ENCODE assay signal across 1 cellular context in the genomic region with DNA sequence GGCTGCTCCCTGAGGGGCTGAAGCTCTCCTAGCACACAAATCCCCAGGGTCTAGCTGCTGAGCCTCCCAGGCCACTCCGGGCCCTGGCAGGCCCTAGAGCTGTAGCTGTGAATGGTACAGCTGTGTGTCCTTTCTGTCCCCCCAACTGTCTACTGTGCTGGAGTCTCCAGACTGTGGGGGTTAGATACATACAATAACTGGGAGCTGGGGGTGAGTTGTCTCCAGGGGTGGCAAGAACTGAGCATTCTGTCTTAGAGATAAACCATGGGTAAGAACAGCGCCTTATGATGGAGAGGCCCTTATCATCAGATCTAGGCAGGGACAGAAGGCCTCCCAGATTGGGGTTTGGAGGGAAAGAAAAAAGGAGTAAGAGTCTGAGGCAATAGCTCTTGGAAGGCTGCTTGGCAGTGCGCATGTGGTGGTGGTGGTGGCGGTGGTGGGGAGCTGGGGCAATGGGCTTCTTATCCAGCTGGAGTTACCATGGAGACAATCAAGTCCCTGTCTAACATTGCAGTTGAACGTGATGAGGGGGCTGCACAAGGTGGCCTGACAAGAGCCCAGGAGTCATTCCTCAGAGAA.
TF ChIP-seq lines count a peak whose summit lies in the region.

No MANE protein-coding gene starts in this region.

TF ChIP-seq in K562, 482 proteins besides CTCF, POLR2A, EP300 and RAD21 (continues in another document):
- no peak for TF ChIP-seq TARDBP (IDR thresholded peaks at IDR 0.05)
- no peak for TF ChIP-seq TSC22D4 (tag; IDR thresholded peaks at IDR 0.05)
- no peak for TF ChIP-seq ZBTB49 (CRISPR knock-in tag; IDR thresholded peaks at IDR 0.05; ENCODE audit: borderline replicate concordance)
- TF ChIP-seq, protein P1, sequence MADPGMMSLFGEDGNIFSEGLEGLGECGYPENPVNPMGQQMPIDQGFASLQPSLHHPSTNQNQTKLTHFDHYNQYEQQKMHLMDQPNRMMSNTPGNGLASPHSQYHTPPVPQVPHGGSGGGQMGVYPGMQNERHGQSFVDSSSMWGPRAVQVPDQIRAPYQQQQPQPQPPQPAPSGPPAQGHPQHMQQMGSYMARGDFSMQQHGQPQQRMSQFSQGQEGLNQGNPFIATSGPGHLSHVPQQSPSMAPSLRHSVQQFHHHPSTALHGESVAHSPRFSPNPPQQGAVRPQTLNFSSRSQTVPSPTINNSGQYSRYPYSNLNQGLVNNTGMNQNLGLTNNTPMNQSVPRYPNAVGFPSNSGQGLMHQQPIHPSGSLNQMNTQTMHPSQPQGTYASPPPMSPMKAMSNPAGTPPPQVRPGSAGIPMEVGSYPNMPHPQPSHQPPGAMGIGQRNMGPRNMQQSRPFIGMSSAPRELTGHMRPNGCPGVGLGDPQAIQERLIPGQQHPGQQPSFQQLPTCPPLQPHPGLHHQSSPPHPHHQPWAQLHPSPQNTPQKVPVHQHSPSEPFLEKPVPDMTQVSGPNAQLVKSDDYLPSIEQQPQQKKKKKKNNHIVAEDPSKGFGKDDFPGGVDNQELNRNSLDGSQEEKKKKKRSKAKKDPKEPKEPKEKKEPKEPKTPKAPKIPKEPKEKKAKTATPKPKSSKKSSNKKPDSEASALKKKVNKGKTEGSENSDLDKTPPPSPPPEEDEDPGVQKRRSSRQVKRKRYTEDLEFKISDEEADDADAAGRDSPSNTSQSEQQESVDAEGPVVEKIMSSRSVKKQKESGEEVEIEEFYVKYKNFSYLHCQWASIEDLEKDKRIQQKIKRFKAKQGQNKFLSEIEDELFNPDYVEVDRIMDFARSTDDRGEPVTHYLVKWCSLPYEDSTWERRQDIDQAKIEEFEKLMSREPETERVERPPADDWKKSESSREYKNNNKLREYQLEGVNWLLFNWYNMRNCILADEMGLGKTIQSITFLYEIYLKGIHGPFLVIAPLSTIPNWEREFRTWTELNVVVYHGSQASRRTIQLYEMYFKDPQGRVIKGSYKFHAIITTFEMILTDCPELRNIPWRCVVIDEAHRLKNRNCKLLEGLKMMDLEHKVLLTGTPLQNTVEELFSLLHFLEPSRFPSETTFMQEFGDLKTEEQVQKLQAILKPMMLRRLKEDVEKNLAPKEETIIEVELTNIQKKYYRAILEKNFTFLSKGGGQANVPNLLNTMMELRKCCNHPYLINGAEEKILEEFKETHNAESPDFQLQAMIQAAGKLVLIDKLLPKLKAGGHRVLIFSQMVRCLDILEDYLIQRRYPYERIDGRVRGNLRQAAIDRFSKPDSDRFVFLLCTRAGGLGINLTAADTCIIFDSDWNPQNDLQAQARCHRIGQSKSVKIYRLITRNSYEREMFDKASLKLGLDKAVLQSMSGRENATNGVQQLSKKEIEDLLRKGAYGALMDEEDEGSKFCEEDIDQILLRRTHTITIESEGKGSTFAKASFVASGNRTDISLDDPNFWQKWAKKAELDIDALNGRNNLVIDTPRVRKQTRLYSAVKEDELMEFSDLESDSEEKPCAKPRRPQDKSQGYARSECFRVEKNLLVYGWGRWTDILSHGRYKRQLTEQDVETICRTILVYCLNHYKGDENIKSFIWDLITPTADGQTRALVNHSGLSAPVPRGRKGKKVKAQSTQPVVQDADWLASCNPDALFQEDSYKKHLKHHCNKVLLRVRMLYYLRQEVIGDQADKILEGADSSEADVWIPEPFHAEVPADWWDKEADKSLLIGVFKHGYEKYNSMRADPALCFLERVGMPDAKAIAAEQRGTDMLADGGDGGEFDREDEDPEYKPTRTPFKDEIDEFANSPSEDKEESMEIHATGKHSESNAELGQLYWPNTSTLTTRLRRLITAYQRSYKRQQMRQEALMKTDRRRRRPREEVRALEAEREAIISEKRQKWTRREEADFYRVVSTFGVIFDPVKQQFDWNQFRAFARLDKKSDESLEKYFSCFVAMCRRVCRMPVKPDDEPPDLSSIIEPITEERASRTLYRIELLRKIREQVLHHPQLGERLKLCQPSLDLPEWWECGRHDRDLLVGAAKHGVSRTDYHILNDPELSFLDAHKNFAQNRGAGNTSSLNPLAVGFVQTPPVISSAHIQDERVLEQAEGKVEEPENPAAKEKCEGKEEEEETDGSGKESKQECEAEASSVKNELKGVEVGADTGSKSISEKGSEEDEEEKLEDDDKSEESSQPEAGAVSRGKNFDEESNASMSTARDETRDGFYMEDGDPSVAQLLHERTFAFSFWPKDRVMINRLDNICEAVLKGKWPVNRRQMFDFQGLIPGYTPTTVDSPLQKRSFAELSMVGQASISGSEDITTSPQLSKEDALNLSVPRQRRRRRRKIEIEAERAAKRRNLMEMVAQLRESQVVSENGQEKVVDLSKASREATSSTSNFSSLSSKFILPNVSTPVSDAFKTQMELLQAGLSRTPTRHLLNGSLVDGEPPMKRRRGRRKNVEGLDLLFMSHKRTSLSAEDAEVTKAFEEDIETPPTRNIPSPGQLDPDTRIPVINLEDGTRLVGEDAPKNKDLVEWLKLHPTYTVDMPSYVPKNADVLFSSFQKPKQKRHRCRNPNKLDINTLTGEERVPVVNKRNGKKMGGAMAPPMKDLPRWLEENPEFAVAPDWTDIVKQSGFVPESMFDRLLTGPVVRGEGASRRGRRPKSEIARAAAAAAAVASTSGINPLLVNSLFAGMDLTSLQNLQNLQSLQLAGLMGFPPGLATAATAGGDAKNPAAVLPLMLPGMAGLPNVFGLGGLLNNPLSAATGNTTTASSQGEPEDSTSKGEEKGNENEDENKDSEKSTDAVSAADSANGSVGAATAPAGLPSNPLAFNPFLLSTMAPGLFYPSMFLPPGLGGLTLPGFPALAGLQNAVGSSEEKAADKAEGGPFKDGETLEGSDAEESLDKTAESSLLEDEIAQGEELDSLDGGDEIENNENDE (IDR thresholded peaks at IDR 0.05; ENCODE audit: low read depth, low read length): no peak
- TF ChIP-seq ZSCAN32 (CRISPR knock-in tag; IDR thresholded peaks at IDR 0.05): no peak
- TF ChIP-seq, protein P2, sequence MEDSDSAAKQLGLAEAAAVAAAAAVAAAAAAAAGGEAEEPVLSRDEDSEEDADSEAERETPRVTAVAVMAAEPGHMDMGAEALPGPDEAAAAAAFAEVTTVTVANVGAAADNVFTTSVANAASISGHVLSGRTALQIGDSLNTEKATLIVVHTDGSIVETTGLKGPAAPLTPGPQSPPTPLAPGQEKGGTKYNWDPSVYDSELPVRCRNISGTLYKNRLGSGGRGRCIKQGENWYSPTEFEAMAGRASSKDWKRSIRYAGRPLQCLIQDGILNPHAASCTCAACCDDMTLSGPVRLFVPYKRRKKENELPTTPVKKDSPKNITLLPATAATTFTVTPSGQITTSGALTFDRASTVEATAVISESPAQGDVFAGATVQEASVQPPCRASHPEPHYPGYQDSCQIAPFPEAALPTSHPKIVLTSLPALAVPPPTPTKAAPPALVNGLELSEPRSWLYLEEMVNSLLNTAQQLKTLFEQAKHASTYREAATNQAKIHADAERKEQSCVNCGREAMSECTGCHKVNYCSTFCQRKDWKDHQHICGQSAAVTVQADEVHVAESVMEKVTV (CRISPR knock-in tag; IDR thresholded peaks at IDR 0.05): no peak
- no peak for TF ChIP-seq TBL1XR1 (IDR thresholded peaks at IDR 0.05; ENCODE audit: low read length in 2 of 2)
- TF ChIP-seq ZNF239 (CRISPR knock-in tag; IDR thresholded peaks at IDR 0.05): no peak
- no peak for TF ChIP-seq SMC3 (conservative IDR thresholded peaks at IDR 0.05; ENCODE audit: insufficient read depth, low read depth, low read length)
- TF ChIP-seq PRPF4 (IDR thresholded peaks at IDR 0.05; ENCODE audit: insufficient read depth, low read depth, low read length, poor library complexity, severe bottlenecking): no peak
- TF ChIP-seq SIRT6 (IDR thresholded peaks at IDR 0.05; ENCODE audit: low read depth, low read length): no peak
- TF ChIP-seq, protein P3, sequence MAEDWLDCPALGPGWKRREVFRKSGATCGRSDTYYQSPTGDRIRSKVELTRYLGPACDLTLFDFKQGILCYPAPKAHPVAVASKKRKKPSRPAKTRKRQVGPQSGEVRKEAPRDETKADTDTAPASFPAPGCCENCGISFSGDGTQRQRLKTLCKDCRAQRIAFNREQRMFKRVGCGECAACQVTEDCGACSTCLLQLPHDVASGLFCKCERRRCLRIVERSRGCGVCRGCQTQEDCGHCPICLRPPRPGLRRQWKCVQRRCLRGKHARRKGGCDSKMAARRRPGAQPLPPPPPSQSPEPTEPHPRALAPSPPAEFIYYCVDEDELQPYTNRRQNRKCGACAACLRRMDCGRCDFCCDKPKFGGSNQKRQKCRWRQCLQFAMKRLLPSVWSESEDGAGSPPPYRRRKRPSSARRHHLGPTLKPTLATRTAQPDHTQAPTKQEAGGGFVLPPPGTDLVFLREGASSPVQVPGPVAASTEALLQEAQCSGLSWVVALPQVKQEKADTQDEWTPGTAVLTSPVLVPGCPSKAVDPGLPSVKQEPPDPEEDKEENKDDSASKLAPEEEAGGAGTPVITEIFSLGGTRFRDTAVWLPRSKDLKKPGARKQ (CRISPR knock-in tag; IDR thresholded peaks at IDR 0.05): no peak
- TF ChIP-seq DPF2 (IDR thresholded peaks at IDR 0.05): no peak
- TF ChIP-seq, protein P4, sequence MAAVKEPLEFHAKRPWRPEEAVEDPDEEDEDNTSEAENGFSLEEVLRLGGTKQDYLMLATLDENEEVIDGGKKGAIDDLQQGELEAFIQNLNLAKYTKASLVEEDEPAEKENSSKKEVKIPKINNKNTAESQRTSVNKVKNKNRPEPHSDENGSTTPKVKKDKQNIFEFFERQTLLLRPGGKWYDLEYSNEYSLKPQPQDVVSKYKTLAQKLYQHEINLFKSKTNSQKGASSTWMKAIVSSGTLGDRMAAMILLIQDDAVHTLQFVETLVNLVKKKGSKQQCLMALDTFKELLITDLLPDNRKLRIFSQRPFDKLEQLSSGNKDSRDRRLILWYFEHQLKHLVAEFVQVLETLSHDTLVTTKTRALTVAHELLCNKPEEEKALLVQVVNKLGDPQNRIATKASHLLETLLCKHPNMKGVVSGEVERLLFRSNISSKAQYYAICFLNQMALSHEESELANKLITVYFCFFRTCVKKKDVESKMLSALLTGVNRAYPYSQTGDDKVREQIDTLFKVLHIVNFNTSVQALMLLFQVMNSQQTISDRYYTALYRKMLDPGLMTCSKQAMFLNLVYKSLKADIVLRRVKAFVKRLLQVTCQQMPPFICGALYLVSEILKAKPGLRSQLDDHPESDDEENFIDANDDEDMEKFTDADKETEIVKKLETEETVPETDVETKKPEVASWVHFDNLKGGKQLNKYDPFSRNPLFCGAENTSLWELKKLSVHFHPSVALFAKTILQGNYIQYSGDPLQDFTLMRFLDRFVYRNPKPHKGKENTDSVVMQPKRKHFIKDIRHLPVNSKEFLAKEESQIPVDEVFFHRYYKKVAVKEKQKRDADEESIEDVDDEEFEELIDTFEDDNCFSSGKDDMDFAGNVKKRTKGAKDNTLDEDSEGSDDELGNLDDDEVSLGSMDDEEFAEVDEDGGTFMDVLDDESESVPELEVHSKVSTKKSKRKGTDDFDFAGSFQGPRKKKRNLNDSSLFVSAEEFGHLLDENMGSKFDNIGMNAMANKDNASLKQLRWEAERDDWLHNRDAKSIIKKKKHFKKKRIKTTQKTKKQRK (IDR thresholded peaks at IDR 0.05; ENCODE audit: borderline replicate concordance, low read depth, low read length): no peak
- TF ChIP-seq, protein P5, sequence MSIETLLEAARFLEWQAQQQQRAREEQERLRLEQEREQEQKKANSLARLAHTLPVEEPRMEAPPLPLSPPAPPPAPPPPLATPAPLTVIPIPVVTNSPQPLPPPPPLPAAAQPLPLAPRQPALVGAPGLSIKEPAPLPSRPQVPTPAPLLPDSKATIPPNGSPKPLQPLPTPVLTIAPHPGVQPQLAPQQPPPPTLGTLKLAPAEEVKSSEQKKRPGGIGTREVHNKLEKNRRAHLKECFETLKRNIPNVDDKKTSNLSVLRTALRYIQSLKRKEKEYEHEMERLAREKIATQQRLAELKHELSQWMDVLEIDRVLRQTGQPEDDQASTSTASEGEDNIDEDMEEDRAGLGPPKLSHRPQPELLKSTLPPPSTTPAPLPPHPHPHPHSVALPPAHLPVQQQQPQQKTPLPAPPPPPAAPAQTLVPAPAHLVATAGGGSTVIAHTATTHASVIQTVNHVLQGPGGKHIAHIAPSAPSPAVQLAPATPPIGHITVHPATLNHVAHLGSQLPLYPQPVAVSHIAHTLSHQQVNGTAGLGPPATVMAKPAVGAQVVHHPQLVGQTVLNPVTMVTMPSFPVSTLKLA (conservative IDR thresholded peaks at IDR 0.05): no peak
- TF ChIP-seq ZNF184 (CRISPR knock-in tag; IDR thresholded peaks at IDR 0.05): no peak
- no peak for TF ChIP-seq ZNF282 (CRISPR knock-in tag; IDR thresholded peaks at IDR 0.05)
- no peak for TF ChIP-seq EGR1 (conservative IDR thresholded peaks at IDR 0.05)
- peak in 1 of 2 experiments; percentile 72; a peak in 2 of 4 replicates for TF ChIP-seq RCOR1 (IDR thresholded peaks at IDR 0.05; ENCODE audit: borderline replicate concordance in 1 of 2, low read depth in 2 of 2, low read length in 2 of 2)
- TF ChIP-seq, protein P6, sequence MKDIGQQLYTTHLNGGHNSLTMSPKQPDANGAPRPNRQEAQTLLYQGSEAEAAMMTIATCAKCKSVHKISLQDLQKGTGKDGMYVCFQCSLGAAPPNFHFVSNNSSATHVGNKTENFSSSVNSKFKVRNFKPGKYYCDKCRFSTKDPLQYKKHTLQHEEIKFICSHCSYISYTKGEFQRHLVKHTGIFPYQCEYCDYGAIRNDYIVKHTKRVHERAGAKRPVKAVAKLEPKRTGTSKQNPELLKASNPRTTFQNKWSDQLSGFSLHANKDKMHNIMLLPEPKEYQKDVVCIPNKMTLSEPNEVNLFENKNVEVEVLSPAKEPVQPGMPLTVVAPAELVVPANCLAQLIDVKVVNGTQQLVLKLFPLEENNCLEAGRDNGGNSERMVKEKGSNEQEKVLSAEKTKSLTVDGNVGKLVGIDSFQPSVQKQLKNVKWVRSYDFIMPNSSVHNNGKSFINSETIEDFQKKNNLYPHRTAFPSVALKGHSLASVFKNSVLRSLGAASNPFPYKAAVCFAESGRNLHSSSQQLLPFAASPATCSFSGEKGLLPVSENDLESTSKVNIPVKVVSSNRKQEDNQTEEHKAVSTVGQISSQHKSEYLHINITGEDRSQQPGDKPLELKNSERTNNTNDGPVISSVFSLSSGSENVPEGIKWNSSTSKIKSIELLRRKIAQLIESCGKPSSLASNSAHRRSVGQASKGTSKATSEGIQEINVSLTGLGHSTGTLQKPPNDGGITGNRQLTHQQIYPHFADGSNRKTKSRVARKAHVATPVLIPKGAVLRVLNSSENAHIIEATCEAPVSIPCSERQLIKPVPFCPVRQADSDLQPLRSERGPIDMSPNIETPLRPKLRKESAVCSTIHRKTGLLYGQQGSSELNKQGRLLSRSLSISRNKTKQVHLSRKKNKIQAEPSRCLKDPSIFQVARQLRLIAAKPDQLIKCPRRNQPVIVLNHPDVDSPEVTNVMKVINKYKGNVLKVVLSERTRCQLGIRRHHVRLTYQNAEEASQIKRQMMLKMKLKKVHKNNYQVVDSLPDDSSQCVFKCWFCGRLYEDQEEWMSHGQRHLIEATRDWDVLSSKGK (CRISPR knock-in tag; IDR thresholded peaks at IDR 0.05): no peak
- no peak for TF ChIP-seq ZFP30 (CRISPR knock-in tag; IDR thresholded peaks at IDR 0.05; ENCODE audit: borderline replicate concordance)
- no peak for TF ChIP-seq CTBP1 (IDR thresholded peaks at IDR 0.05; ENCODE audit: borderline replicate concordance)
- peak; percentile 51; the same call in 1 of the 2 replicates for TF ChIP-seq GATA2 (CRISPR knock-in tag; IDR thresholded peaks at IDR 0.05)
